In genomic region chr11:126408496-126408895, GRCh38 we compare ENCODE assay signal across 22 cellular contexts.
"Had no signal": no experiment of that assay in that cellular context is flagged by ENCODE, and none has a peak within 500 bp of the region (broad histone marks: within the 10 kb centered on the region; RNA-seq: fewer than 3 reads in every experiment).

No MANE protein-coding gene starts in this region.

- H3K36me3 ChIP-seq: pancreas, prostate gland had no signal

- DNase-seq: activated CD8-positive, alpha-beta memory T cell treated with anti-CD3 and anti-CD28 coated beads, Interleukin-2, amount 10 ng/mL, durations not matched to agents 7 days and 5 days; activated CD8-positive, alpha-beta T cell treated with anti-CD3 and anti-CD28 coated beads, Interleukin-2, amount 10 ng/mL, durations not matched to agents 7 days and 5 days; activated naive CD4-positive, alpha-beta T cell; activated T-cell treated with anti-CD3 and anti-CD28 coated beads, Interleukin-2, amount 50 U/mL, for 72 hours; cerebellar nuclear complex; cortex of kidney; foreskin keratinocyte; kidney glomerular epithelial cell; left lung; naive thymus-derived CD4-positive, alpha-beta T cell; pancreas; retina; SK-N-SH; stimulated activated CD4-positive, alpha-beta T cell treated with anti-CD3 and anti-CD28 coated beads, Interleukin-15, amount 100 ng/mL, for 24 hours; stimulated activated CD4-positive, alpha-beta T cell treated with anti-CD3 and anti-CD28 coated beads, Interleukin-2, amount 100 ng/mL, for 24 hours; stimulated activated naive CD4-positive, alpha-beta T cell; SW 1271; T-helper 9 cell had no signal

- H3K9me3 ChIP-seq: heart left ventricle, left lung, pancreas, prostate gland, SK-N-SH, tibial nerve had no signal

- H3K27me3 ChIP-seq: foreskin keratinocyte, heart left ventricle, left lung, pancreas, tibial nerve had no signal

- H3K27ac ChIP-seq: foreskin keratinocyte, left lung, pancreas, prostate gland had no signal

- H3K4me1 ChIP-seq: pancreas, prostate gland had no signal

- H3K4me3 ChIP-seq: heart left ventricle, left lung, pancreas, prostate gland, smooth muscle cell, tibial nerve had no signal
